ENCODE assay signal across 25 cellular contexts in the genomic region with DNA sequence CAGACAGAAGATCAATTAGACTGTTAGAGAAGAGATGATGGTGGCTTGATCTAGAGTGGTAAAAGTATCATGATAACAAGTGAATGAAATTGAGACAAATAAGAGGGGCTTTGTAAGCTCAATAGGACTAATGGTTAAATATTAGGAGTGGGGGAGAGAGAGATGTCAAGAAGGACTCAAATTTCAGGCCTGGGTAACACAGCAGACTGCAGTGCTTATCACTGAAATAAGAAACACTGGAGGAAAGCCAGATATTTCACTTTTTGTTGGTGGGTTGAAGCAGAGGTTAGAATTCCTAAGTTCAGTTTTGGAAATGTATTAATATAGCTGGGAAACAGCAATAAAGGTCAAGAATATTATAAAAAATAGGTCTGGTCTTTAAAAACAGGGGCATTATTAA.
"Had no signal": no experiment of that assay in that cellular context is flagged by ENCODE, and none has a peak within 500 bp of the region (broad histone marks: within the 10 kb centered on the region; RNA-seq: fewer than 3 reads in every experiment).

No MANE protein-coding gene starts in this region.

- H3K27ac ChIP-seq: breast epithelium, esophagus muscularis mucosa, ovary, skin epidermis, testis, transverse colon had no signal

- H3K4me1 ChIP-seq: breast epithelium, esophagus muscularis mucosa, testis, transverse colon had no signal

- H3K9me3 ChIP-seq: breast epithelium, esophagus muscularis mucosa, mucosa of descending colon, ovary, testis, transverse colon had no signal

- H3K36me3 ChIP-seq: breast epithelium, ovary had no signal

- DNase-seq: activated CD4-positive, alpha-beta T cell treated with anti-CD3 and anti-CD28 coated beads, Interleukin-2, amount 50 U/mL, for 1 hour; activated CD8-positive, alpha-beta memory T cell treated with anti-CD3 and anti-CD28 coated beads, Interleukin-2, amount 10 ng/mL, durations not matched to agents 7 days and 5 days; activated CD8-positive, alpha-beta T cell treated with anti-CD3 and anti-CD28 coated beads, Interleukin-2, amount 10 ng/mL, durations not matched to agents 7 days and 5 days; activated naive CD4-positive, alpha-beta T cell; activated T-cell treated with anti-CD3 and anti-CD28 coated beads for 4 hours; activated T-cell treated with anti-CD3 and anti-CD28 coated beads, Interleukin-2, amount 50 U/mL, for 72 hours; dermis blood vessel endothelial cell; effector CD4-positive, alpha-beta T cell; glutamatergic neuron; left cardiac atrium; left ventricle myocardium superior; mucosa of descending colon; ovary; retina; stimulated activated CD4-positive, alpha-beta T cell treated with anti-CD3 and anti-CD28 coated beads, Interleukin-12 subunit alpha, Interleukin-12 subunit beta, amount 100 ng/mL, for 4 hours; stimulated activated CD4-positive, alpha-beta T cell treated with anti-CD3 and anti-CD28 coated beads, Interleukin-4, amount 100 ng/mL, for 1 hour; stimulated activated naive CD8-positive, alpha-beta T cell treated with anti-CD3 and anti-CD28 coated beads, Interleukin-15, Interleukin-2, amounts not matched to agents 100 U/mL and 50 U/mL, for 24 hours; T1000; testis; transverse colon had no signal

- H3K27me3 ChIP-seq: breast epithelium, esophagus muscularis mucosa, ovary, testis, transverse colon had no signal

- ATAC-seq: activated CD8-positive, alpha-beta memory T cell treated with anti-CD3 and anti-CD28 coated beads, Interleukin-2, amount 10 ng/mL, durations not matched to agents 7 days and 5 days; activated CD8-positive, alpha-beta T cell treated with anti-CD3 and anti-CD28 coated beads, Interleukin-2, amount 10 ng/mL, durations not matched to agents 7 days and 5 days; activated naive CD4-positive, alpha-beta T cell treated with anti-CD3 and anti-CD28 coated beads, Interleukin-2, amount 50 U/mL, for 72 hours; activated T-cell treated with anti-CD3 and anti-CD28 coated beads, Interleukin-2, amount 50 U/mL, for 72 hours; left cardiac atrium; left ventricle myocardium superior; mucosa of descending colon; sciatic nerve; stimulated activated naive CD8-positive, alpha-beta T cell treated with anti-CD3 and anti-CD28 coated beads, Interleukin-15, Interleukin-2, amounts not matched to agents 100 U/mL and 50 U/mL, for 24 hours had no signal

- H3K4me3 ChIP-seq: breast epithelium, esophagus muscularis mucosa, mucosa of descending colon, ovary, skin epidermis, testis, transverse colon had no signal
